9 cellular contexts compared by ENCODE assay signal in genomic region chr14:22163051-22163450, GRCh38.
DNase-seq lines count a peak whose midpoint lies in the region; ATAC-seq and TF ChIP-seq lines count a peak whose summit lies in the region.
"Had no signal": no experiment of that assay in that cellular context is flagged by ENCODE, and none has a peak within 500 bp of the region (broad histone marks: within the 10 kb centered on the region; RNA-seq: fewer than 3 reads in every experiment).

No MANE protein-coding gene starts in this region.

- peaks cover 2% of the 10 kb centered on the region for H3K27me3 Mint-ChIP-seq in endothelial cell (ENCODE audit: unreplicated experiment)
- no peaks in the 10 kb centered on the region for H3K27me3 Mint-ChIP-seq in Calu3 (ENCODE audit: unreplicated experiment)

- no peaks in the 10 kb centered on the region for H3K9me2 ChIP-seq in PC-9 (ENCODE audit: insufficient read depth)

- H3K36me3 ChIP-seq in left ventricle myocardium inferior, result no peaks in the 10 kb centered on the region
- H3K36me3 ChIP-seq in heart left ventricle, result no peaks in the 10 kb centered on the region
- no peaks in the 10 kb centered on the region for H3K36me3 ChIP-seq in PC-9 (ENCODE audit: low read depth)
- H3K36me3 ChIP-seq: upper lobe of right lung had no signal

- intact Hi-C loops in left ventricle myocardium inferior (cut with micrococcal nuclease), result no loop called here
- intact Hi-C loops in heart left ventricle (cut with DNase I), result no loop called here
- intact Hi-C loops in PC-9 (cut with micrococcal nuclease; ENCODE audit: unreplicated experiment), result no loop called here
- intact Hi-C loops in Calu3 (cut with micrococcal nuclease; ENCODE audit: unreplicated experiment), result loop anchor here (2.0 to 10.0 kb wide), 3 partner anchors 38 to 149 kb away; no protein-coding TSS in a partner anchor

- peaks cover 17% of the 10 kb centered on the region for H3K27me3 ChIP-seq in left ventricle myocardium inferior (ENCODE audit: low read depth)
- peaks cover 0 to 15% (median 0%) of the 10 kb centered on the region in 9 donors for H3K27me3 ChIP-seq in heart left ventricle
- no peaks in the 10 kb centered on the region for H3K27me3 ChIP-seq in PC-9 (ENCODE audit: insufficient read depth, low read depth)
- H3K27me3 ChIP-seq: upper lobe of right lung had no signal

- no peak for TF ChIP-seq POLR2A in heart left ventricle (IDR thresholded peaks at IDR 0.05)

- H3K4me3 ChIP-seq in left ventricle myocardium inferior, result no peak overlapping the region
- H3K4me3 ChIP-seq in heart left ventricle, result no peak overlapping the region
- H3K4me3 ChIP-seq in PC-9, result no peak overlapping the region
- H3K4me3 ChIP-seq: upper lobe of right lung had no signal

- H3F3A ChIP-seq in PC-9 (ENCODE audit: insufficient read depth, low read depth), result peaks cover 19% of the 10 kb centered on the region; the same call in 1 of the 2 replicates

- H3K9me3 ChIP-seq in left ventricle myocardium inferior (replicated peaks) (no peaks in the 10 kb centered on the region), heart left ventricle (no peaks in the 10 kb centered on the region), PC-9 (ENCODE audit: insufficient read depth, low read depth) (no peaks in the 10 kb centered on the region)
- H3K9me3 ChIP-seq: upper lobe of right lung had no signal

- H3K4me1 ChIP-seq in left ventricle myocardium inferior (no peaks in the 10 kb centered on the region), heart left ventricle (no peaks in the 10 kb centered on the region), PC-9 (replicated peaks; ENCODE audit: insufficient read depth) (peaks cover 41% of the 10 kb centered on the region)
- H3K4me1 ChIP-seq: upper lobe of right lung had no signal

- ATAC-seq in heart left ventricle, result no peak
- ATAC-seq in HG02623 (IDR thresholded peaks at IDR 0.05; ENCODE audit: unreplicated experiment), result no peak
- ATAC-seq: upper lobe of right lung had no signal

- no peaks in the 10 kb centered on the region for H3K79me2 ChIP-seq in PC-9 (ENCODE audit: low read depth)

- H3K9me3 Mint-ChIP-seq in endothelial cell (ENCODE audit: unreplicated experiment) (no peaks in the 10 kb centered on the region), Calu3 (ENCODE audit: low read depth, unreplicated experiment) (no peaks in the 10 kb centered on the region)

- CTCF ChIA-PET in PC-9 (lab: Charles Lee), result interaction anchor here (0.6 to 1.4 kb wide), 4 partner anchors 38 to 395 kb away, joined by 3 to 11 read pairs (median 6); no protein-coding TSS in a partner anchor
- CTCF ChIA-PET in Calu3 (lab: Charles Lee), result interaction anchor here (1.2 to 3.3 kb wide), 6 partner anchors 38 to 212 kb away, joined by 4 to 37 read pairs (median 10); no protein-coding TSS in a partner anchor

- TF ChIP-seq CTCF in left ventricle myocardium inferior (IDR thresholded peaks at IDR 0.05; ENCODE audit: borderline replicate concordance) (peak; percentile 28), heart left ventricle (IDR thresholded peaks at IDR 0.05) (peak in 6 of 12 donors; percentile 4 to 33 (median 25)), PC-9 (conservative IDR thresholded peaks at IDR 0.05) (peak; percentile 57), endothelial cell (IDR thresholded peaks at IDR 0.05; ENCODE audit: unreplicated experiment) (peak; percentile 15), Calu3 (IDR thresholded peaks at IDR 0.05; ENCODE audit: unreplicated experiment) (no peak)

- POLR2A ChIA-PET in PC-9 (lab: Charles Lee; ENCODE audit: unreplicated experiment), result interaction anchor here (0.5 to 0.7 kb wide), 3 partner anchors 41 to 392 kb away, joined by 3 to 12 read pairs (median 8); no protein-coding TSS in a partner anchor

- H3K4me2 ChIP-seq in PC-9, result no peak overlapping the region

- BruUV-seq in PC-9 (replicated peaks; lab: Mats Ljungman, UMichigan) (no TSS peak), Calu3 (replicated peaks; lab: Mats Ljungman, UMichigan) (no TSS peak)

- no peak overlapping the region for H2AFZ ChIP-seq in PC-9

- H4K20me1 ChIP-seq in PC-9 (ENCODE audit: insufficient read depth), result no peaks in the 10 kb centered on the region

- DNase-seq in left ventricle myocardium inferior (no peak), heart left ventricle (no peak), PC-9 (no peak), endothelial cell (ENCODE audit: low spot score) (no peak), epidermal melanocyte (ENCODE audit: insufficient read length, low spot score) (no peak), Calu3 (no peak)
- DNase-seq in stimulated activated naive CD4-positive, alpha-beta T cell treated with Interleukin-2 at 50 U/mL for 16 hours (lab: John Stamatoyannopoulos, UW), result no peak
- DNase-seq: upper lobe of right lung had no signal

- H3K27ac Mint-ChIP-seq in endothelial cell (ENCODE audit: unreplicated experiment) (no peak overlapping the region), Calu3 (ENCODE audit: unreplicated experiment) (no peak overlapping the region)

- H3K4me3 Mint-ChIP-seq in endothelial cell (ENCODE audit: unreplicated experiment) (no peak overlapping the region), Calu3 (ENCODE audit: low read depth, unreplicated experiment) (no peak overlapping the region)

- H3K4me1 Mint-ChIP-seq in endothelial cell (ENCODE audit: unreplicated experiment) (peaks cover 4% of the 10 kb centered on the region), Calu3 (ENCODE audit: low read depth, unreplicated experiment) (peaks cover 23% of the 10 kb centered on the region)

- H3K27ac ChIP-seq in left ventricle myocardium inferior (replicated peaks) (no peak overlapping the region), heart left ventricle (no peak overlapping the region), PC-9 (no peak overlapping the region)
- H3K27ac ChIP-seq: upper lobe of right lung had no signal

- H3K36me3 Mint-ChIP-seq in endothelial cell (ENCODE audit: low read depth, unreplicated experiment) (no peaks in the 10 kb centered on the region), Calu3 (ENCODE audit: insufficient read depth, unreplicated experiment) (no peaks in the 10 kb centered on the region)
